In the genomic region with DNA sequence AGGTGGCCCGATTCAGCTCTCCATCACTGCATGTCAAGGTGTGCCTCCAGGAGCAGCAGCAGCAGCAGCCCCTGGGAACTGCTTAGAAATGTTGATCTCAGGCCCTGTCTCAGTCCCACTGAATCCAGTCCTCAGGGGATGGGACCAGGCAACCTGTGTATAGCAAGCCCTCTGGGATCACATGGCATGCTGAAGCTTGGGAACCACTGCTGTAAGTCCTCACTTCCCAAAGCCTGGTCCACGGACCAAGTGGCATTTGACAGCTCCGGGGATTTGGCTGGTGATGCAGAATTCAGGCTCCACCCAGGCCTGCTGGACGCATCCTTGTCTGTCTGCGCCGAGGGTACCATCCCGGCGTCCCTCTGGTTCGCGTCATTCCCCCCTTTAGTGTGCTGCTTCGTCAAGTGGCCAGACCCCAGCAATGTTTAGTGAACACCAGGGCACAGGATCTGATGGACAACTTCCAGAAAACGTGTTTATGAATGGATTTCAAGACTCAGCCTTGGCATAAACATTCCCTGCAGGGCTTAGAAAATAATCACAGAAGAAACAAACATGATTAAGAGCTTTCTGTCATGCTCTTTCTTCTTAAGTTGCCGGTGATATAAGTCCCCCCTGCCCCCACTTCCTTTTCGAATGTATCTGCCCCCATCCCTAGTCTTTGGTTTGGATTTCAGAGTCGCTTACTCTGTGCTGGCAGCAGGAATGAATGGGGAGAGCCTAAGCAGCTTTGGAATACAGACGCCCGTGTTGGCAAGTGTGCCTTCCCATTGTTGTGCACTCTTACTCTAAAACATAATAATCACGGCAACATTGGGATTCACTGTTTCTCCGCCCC, we compare ENCODE assay signal across 15 cellular contexts.
"Had no signal": no experiment of that assay in that cellular context is flagged by ENCODE, and none has a peak within 500 bp of the region (broad histone marks: within the 10 kb centered on the region; RNA-seq: fewer than 3 reads in every experiment).

No MANE protein-coding gene starts in this region.

- ATAC-seq: activated CD4-positive, CD25-positive, alpha-beta regulatory T cell treated with anti-CD3 and anti-CD28 coated beads, Interleukin-2, amount 50 U/mL, for 24 hours had no signal

- H3K4me3 Mint-ChIP-seq: mesothelial cell of epicardium had no signal

- H3K9me3 ChIP-seq: ascending aorta, breast epithelium, ovary, thyroid gland had no signal

- DNase-seq: activated CD4-positive, alpha-beta T cell treated with anti-CD3 and anti-CD28 coated beads, Interleukin-2, amount 50 U/mL, for 1 hour; activated naive CD4-positive, alpha-beta T cell treated with Interleukin-2 at 50 U/mL for 16 hours; hippocampal formation; kidney glomerular epithelial cell; ovary; stimulated activated CD4-positive, alpha-beta T cell treated with anti-CD3 and anti-CD28 coated beads, Interleukin-12 subunit alpha, Interleukin-12 subunit beta, amount 100 ng/mL, for 4 hours; stimulated activated CD4-positive, alpha-beta T cell treated with anti-CD3 and anti-CD28 coated beads, Interleukin-2, amount 100 ng/mL, for 24 hours; T-helper 1 cell; T1000; thyroid gland had no signal

- H3K27ac Mint-ChIP-seq: mesothelial cell of epicardium had no signal

- H3K27ac ChIP-seq: ascending aorta, breast epithelium, ovary, thyroid gland had no signal

- H3K4me3 ChIP-seq: ascending aorta, breast epithelium, dorsolateral prefrontal cortex, ovary, thyroid gland had no signal

- H3K36me3 ChIP-seq: breast epithelium, ovary, thyroid gland had no signal

- H3K4me1 ChIP-seq: ascending aorta, breast epithelium, thyroid gland had no signal

- H3K27me3 ChIP-seq: ascending aorta, breast epithelium, dorsolateral prefrontal cortex, ovary, thyroid gland had no signal
